8 cellular contexts compared by ENCODE assay signal in genomic region chr4:52051615-52052474, GRCh38. TPM values are rescaled to one million over a fixed set of nuclear protein-coding genes. Genes with fewer than 3 reads are reported as not detected.
DNase-seq lines count a peak whose midpoint lies in the region; ATAC-seq, FAIRE-seq and TF ChIP-seq lines count a peak whose summit lies in the region.

No MANE protein-coding gene starts in this region.

- peak overlapping the region in 1 of 2 donors; percentile 83 for H3K9ac ChIP-seq in kidney (ENCODE audit: low read length in 2 of 2)

- H3K9me3 ChIP-seq in kidney (ENCODE audit: control insufficient read depth in 1 of 2, low read length in 2 of 2) = no peaks in the 10 kb centered on the region

- H3K36me3 ChIP-seq in kidney (ENCODE audit: control insufficient read depth in 1 of 2, insufficient read depth in 2 of 2, low read length in 2 of 2) = no peaks in the 10 kb centered on the region

- no peaks in the 10 kb centered on the region for H3K36me3 Mint-ChIP-seq in stimulated activated effector memory CD8-positive, alpha-beta T cell treated with anti-CD3 and anti-CD28 coated beads, Interleukin-12 subunit alpha, Interleukin-12 subunit beta, amount 100 ng/mL, for 72 hours

- DNase-seq in AG09309 (ENCODE audit: low read depth) (peak; percentile 67), NCI-H748 (lab: John Stamatoyannopoulos, UW; ENCODE audit: unreplicated experiment) (peak; percentile 93), cerebellum (ENCODE audit: low spot score) (peak; percentile 40), kidney (peak; percentile 80), HuH-7.5 (ENCODE audit: low spot score) (no peak)
- no peak for DNase-seq in stimulated activated effector memory CD8-positive, alpha-beta T cell treated with anti-CD3 and anti-CD28 coated beads, Interleukin-12 subunit alpha, Interleukin-12 subunit beta, amount 100 ng/mL, for 72 hours (ENCODE audit: low spot score in 2 of 2)

- intact Hi-C loops in kidney (cut with DNase I) = no loop called here

- peak overlapping the region; percentile 25 to 47 for H3K27ac ChIP-seq in kidney (ENCODE audit: low read depth in 2 of 2, low read length in 2 of 2)

- FAIRE-seq in kidney (lab: Jason Lieb, UNC) = no peak

- H3K4me1 ChIP-seq in kidney (ENCODE audit: control insufficient read depth in 1 of 2, insufficient read depth in 1 of 2, low read depth in 1 of 2, low read length in 2 of 2) = peaks cover 0 to 2% of the 10 kb centered on the region in 2 donors

- no peak overlapping the region for H3K27ac Mint-ChIP-seq in stimulated activated effector memory CD8-positive, alpha-beta T cell treated with anti-CD3 and anti-CD28 coated beads, Interleukin-12 subunit alpha, Interleukin-12 subunit beta, amount 100 ng/mL, for 72 hours

- peak; percentile 76 for ATAC-seq in GM18498 (IDR thresholded peaks at IDR 0.05; ENCODE audit: unreplicated experiment)
- ATAC-seq in HG02943 (IDR thresholded peaks at IDR 0.05; ENCODE audit: low read depth, unreplicated experiment) = peak; percentile 57
- ATAC-seq in stimulated activated effector memory CD8-positive, alpha-beta T cell treated with anti-CD3 and anti-CD28 coated beads, Interleukin-12 subunit alpha, Interleukin-12 subunit beta, amount 100 ng/mL, for 72 hours = peak; percentile 59

- H3K4me1 Mint-ChIP-seq in stimulated activated effector memory CD8-positive, alpha-beta T cell treated with anti-CD3 and anti-CD28 coated beads, Interleukin-12 subunit alpha, Interleukin-12 subunit beta, amount 100 ng/mL, for 72 hours = peaks cover 10% of the 10 kb centered on the region

- TF ChIP-seq CTCF in AG09309 (IDR thresholded peaks at IDR 0.05; ENCODE audit: control insufficient read depth, insufficient read depth, low read depth, low read length, missing control alignments) = no peak
- no peak for TF ChIP-seq CTCF in kidney (IDR thresholded peaks at IDR 0.05; ENCODE audit: borderline replicate concordance, extremely low read depth, insufficient read depth)

- no peaks in the 10 kb centered on the region for H3K9me3 Mint-ChIP-seq in stimulated activated effector memory CD8-positive, alpha-beta T cell treated with anti-CD3 and anti-CD28 coated beads, Interleukin-12 subunit alpha, Interleukin-12 subunit beta, amount 100 ng/mL, for 72 hours

- peak overlapping the region; percentile 92 for H3K4me3 ChIP-seq in AG09309 (ENCODE audit: control insufficient read depth, low read depth, low read length)
- peak overlapping the region; percentile 74 to 84 for H3K4me3 ChIP-seq in kidney (ENCODE audit: low read length in 2 of 2)

- peak overlapping the region; percentile 58 for H3K4me3 Mint-ChIP-seq in stimulated activated effector memory CD8-positive, alpha-beta T cell treated with anti-CD3 and anti-CD28 coated beads, Interleukin-12 subunit alpha, Interleukin-12 subunit beta, amount 100 ng/mL, for 72 hours

RNA-seq across cellular contexts. Expression of gene SPATA18, which starts 0.7 kb away (rescaled TPM):
- total RNA-seq in cerebellum (2.1 TPM), kidney (11.6 TPM)
- polyA plus RNA-seq in kidney (ENCODE audit: insufficient read depth, low read depth, low replicate concordance) = 5.9 TPM

RNA-seq across cellular contexts. Expression of gene SGCB, which starts 13.7 kb away (rescaled TPM):
- total RNA-seq in cerebellum (59.4 TPM), kidney (43.9 TPM)
- 30.7 TPM for polyA plus RNA-seq in kidney (ENCODE audit: insufficient read depth, low read depth, low replicate concordance)

RNA-seq across cellular contexts. Expression of gene LRRC66, which starts 31.7 kb away (rescaled TPM):
- total RNA-seq in cerebellum (1.8 TPM), kidney (0.44 TPM)
- 0.45 TPM for polyA plus RNA-seq in kidney (ENCODE audit: insufficient read depth, low read depth, low replicate concordance)

Comparison
In these comparisons a context has a peak if more than half of its experiments do, and no peak if none do; other contexts are left out.
1. DNase-seq: peak in AG09309 (single experiment), NCI-H748 (single experiment), cerebellum (single experiment) and kidney (single experiment); none in stimulated activated effector memory CD8-positive, alpha-beta T cell treated with anti-CD3 and anti-CD28 coated beads, Interleukin-12 subunit alpha, Interleukin-12 subunit beta, amount 100 ng/mL, for 72 hours (0 of 2) and HuH-7.5 (single experiment).
2. Peak in every context shown above with its lines, with median percentiles within 50 percentile points of each other: ATAC-seq.